In the genomic region with DNA sequence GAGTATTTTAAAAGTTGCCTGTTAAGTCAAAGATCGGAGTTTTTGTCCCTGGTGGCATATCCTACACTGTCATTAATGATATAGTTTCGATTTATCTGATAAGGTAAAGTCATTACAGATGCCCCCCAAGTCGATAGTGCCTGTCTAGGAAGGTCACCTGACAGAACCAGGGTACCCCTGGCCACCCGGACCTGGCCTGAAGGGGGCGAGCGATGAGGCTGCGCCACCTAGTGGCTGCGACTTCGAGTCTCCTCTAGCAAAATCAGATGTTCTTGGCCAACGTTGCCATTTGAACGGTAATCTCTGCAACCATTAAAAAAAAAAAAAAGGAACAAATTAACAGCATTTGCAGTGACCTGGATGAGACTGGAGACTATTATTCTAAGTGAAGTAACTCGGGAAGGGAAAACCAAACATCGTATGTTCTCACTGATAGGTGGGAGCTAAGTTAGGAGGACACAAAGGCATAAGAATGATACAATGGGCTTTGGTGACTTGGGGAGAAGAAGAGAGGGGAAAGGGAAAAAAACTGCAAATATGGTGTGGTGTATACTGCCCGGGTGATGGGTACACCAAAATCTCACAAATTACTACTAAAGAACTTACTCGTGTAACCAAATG, we compare ENCODE assay signal across 9 cellular contexts.
A peak's percentile ranks its signal among the peaks of the same experiment; 100 is the strongest.
DNase-seq lines count a peak whose midpoint lies in the region; ATAC-seq lines count a peak whose summit lies in the region.
"Had no signal": no experiment of that assay in that cellular context is flagged by ENCODE, and none has a peak within 500 bp of the region (broad histone marks: within the 10 kb centered on the region; RNA-seq: fewer than 3 reads in every experiment).

No MANE protein-coding gene starts in this region.

- peaks cover 19 to 21% of the 10 kb centered on the region in 2 donors for H3K9me3 Mint-ChIP-seq in effector memory CD8-positive, alpha-beta T cell

- no CpG with 5 or more reads among the region's 15 CpGs for whole genome bisulfite sequencing in iPS DF 6.9 (ENCODE audit: insufficient coverage, insufficient read length)

- H3K4me1 ChIP-seq in NT2/D1 (ENCODE audit: insufficient read depth, insufficient read length) (no peaks in the 10 kb centered on the region), iPS DF 6.9 (ENCODE audit: control insufficient read depth, insufficient read depth, low read length) (no peaks in the 10 kb centered on the region)

- H3K9me3 ChIP-seq in NT2/D1 (ENCODE audit: insufficient read depth, low read length): no peaks in the 10 kb centered on the region
- H3K9me3 ChIP-seq in iPS DF 6.9 (ENCODE audit: control insufficient read depth, insufficient read depth, low read length): no peaks in the 10 kb centered on the region

- no peak overlapping the region for H3K27ac ChIP-seq in iPS DF 6.9 (ENCODE audit: low read length)
- H3K27ac ChIP-seq: epithelial cell of prostate had no signal

- DNase-seq in A172 (ENCODE audit: low spot score) (peak; percentile 34), NT2/D1 (ENCODE audit: low read depth, low spot score) (peak; percentile 67), astrocyte of the hippocampus (ENCODE audit: low read depth, low spot score) (peak; percentile 82), iPS DF 6.9 (ENCODE audit: low read depth, low spot score) (peak; percentile 47)
- DNase-seq in stimulated activated CD4-positive, alpha-beta T cell treated with anti-CD3 and anti-CD28 coated beads, Interleukin-1b, Interleukin-23, amount 100 ng/mL, for 48 hours: peak; percentile 28
- no peak for DNase-seq in effector memory CD8-positive, alpha-beta T cell

- ATAC-seq in GM18498 (IDR thresholded peaks at IDR 0.05; ENCODE audit: unreplicated experiment) (peak; percentile 74), HG02970 (IDR thresholded peaks at IDR 0.05; ENCODE audit: low FRiP score, unreplicated experiment) (peak; percentile 90)
- ATAC-seq in effector memory CD8-positive, alpha-beta T cell (replicated peaks): no peak

- H3K4me3 Mint-ChIP-seq in effector memory CD8-positive, alpha-beta T cell: no peak overlapping the region

- H3K36me3 Mint-ChIP-seq in effector memory CD8-positive, alpha-beta T cell (ENCODE audit: insufficient read depth): no peaks in the 10 kb centered on the region

- no peak overlapping the region for H3K9ac ChIP-seq in NT2/D1 (ENCODE audit: insufficient read length, low read depth)

- H3K4me3 ChIP-seq in NT2/D1 (ENCODE audit: insufficient read length, low read depth) (no peak overlapping the region), iPS DF 6.9 (ENCODE audit: low read length) (no peak overlapping the region)

- H3K4me1 Mint-ChIP-seq in effector memory CD8-positive, alpha-beta T cell (ENCODE audit: low read depth in 2 of 2): no peaks in the 10 kb centered on the region

- H3K27me3 ChIP-seq in NT2/D1 (ENCODE audit: insufficient read depth, insufficient read length): no peaks in the 10 kb centered on the region
- H3K27me3 ChIP-seq in iPS DF 6.9 (ENCODE audit: control insufficient read depth, insufficient read depth, low read length): no peaks in the 10 kb centered on the region

- no peak overlapping the region for H3K27ac Mint-ChIP-seq in effector memory CD8-positive, alpha-beta T cell

- H3K36me3 ChIP-seq in NT2/D1 (ENCODE audit: insufficient read depth, insufficient read length, low read length) (no peaks in the 10 kb centered on the region), iPS DF 6.9 (ENCODE audit: control insufficient read depth, insufficient read depth, low read length) (no peaks in the 10 kb centered on the region)

- H3K27me3 Mint-ChIP-seq in effector memory CD8-positive, alpha-beta T cell: no peaks in the 10 kb centered on the region

Comparison
In these comparisons a context has a peak if more than half of its experiments do, and no peak if none do; other contexts are left out.
1. DNase-seq: peak in A172 (single experiment), NT2/D1 (single experiment), astrocyte of the hippocampus (single experiment), iPS DF 6.9 (single experiment) and stimulated activated CD4-positive, alpha-beta T cell treated with anti-CD3 and anti-CD28 coated beads, Interleukin-1b, Interleukin-23, amount 100 ng/mL, for 48 hours (single experiment); none in effector memory CD8-positive, alpha-beta T cell (0 of 3).